ENCODE assay signal across 1 cellular context in genomic region chr20:53753880-53754459, GRCh38.
A peak's percentile ranks its signal among the peaks of the same experiment; 100 is the strongest.
TF ChIP-seq lines count a peak whose summit lies in the region.

No MANE protein-coding gene starts in this region.

TF ChIP-seq in K562, 482 proteins besides CTCF, POLR2A, EP300 and RAD21 (continued from another document):
- peak; percentile 49 for TF ChIP-seq NR2C1 (IDR thresholded peaks at IDR 0.05)
- TF ChIP-seq NR2C1 (tag; IDR thresholded peaks at IDR 0.05): 0 out of 2 replicates have a peak, but pooled peaks have one; percentile 34
- peak; percentile 64 to 92; a peak in 3 of 4 replicates for TF ChIP-seq ARNT (IDR thresholded peaks at IDR 0.05)
- TF ChIP-seq BCLAF1 (IDR thresholded peaks at IDR 0.05; ENCODE audit: borderline replicate concordance in 1 of 2, control insufficient read depth in 1 of 2, low read depth in 2 of 2, low read length in 1 of 2): peak in 1 of 2 experiments; percentile 84; a peak in 1 of 4 replicates
- TF ChIP-seq, protein P1, sequence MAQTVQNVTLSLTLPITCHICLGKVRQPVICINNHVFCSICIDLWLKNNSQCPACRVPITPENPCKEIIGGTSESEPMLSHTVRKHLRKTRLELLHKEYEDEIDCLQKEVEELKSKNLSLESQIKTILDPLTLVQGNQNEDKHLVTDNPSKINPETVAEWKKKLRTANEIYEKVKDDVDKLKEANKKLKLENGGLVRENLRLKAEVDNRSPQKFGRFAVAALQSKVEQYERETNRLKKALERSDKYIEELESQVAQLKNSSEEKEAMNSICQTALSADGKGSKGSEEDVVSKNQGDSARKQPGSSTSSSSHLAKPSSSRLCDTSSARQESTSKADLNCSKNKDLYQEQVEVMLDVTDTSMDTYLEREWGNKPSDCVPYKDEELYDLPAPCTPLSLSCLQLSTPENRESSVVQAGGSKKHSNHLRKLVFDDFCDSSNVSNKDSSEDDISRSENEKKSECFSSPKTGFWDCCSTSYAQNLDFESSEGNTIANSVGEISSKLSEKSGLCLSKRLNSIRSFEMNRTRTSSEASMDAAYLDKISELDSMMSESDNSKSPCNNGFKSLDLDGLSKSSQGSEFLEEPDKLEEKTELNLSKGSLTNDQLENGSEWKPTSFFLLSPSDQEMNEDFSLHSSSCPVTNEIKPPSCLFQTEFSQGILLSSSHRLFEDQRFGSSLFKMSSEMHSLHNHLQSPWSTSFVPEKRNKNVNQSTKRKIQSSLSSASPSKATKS (CRISPR knock-in tag; IDR thresholded peaks at IDR 0.05): no peak
- TF ChIP-seq RERE (CRISPR knock-in tag; IDR thresholded peaks at IDR 0.05; ENCODE audit: borderline replicate concordance): no peak
- peak; percentile 94 for TF ChIP-seq ZC3H8 (IDR thresholded peaks at IDR 0.05)
- TF ChIP-seq SMARCC2 (IDR thresholded peaks at IDR 0.05; ENCODE audit: low read depth): 0 out of 2 replicates have a peak, but pooled peaks have one; percentile 34
- 0 out of 2 replicates have a peak, but pooled peaks have one; percentile 17 for TF ChIP-seq TRIM25 (IDR thresholded peaks at IDR 0.05; ENCODE audit: borderline replicate concordance)
- TF ChIP-seq DACH1 (IDR thresholded peaks at IDR 0.05; ENCODE audit: partially characterized antibody): peak; percentile 47
- 0 out of 2 replicates have a peak, but pooled peaks have one; percentile 0 for TF ChIP-seq JUND (IDR thresholded peaks at IDR 0.05; ENCODE audit: borderline replicate concordance, low read depth, low read length)
- no peak for TF ChIP-seq JUND (tag; IDR thresholded peaks at IDR 0.05; ENCODE audit: borderline replicate concordance, low read depth, low read length)
- TF ChIP-seq OTX1 (CRISPR knock-in tag; IDR thresholded peaks at IDR 0.05): peak; percentile 86
- TF ChIP-seq NFIC (IDR thresholded peaks at IDR 0.05): peak; percentile 40; the same call in 1 of the 2 replicates
- TF ChIP-seq NBN (IDR thresholded peaks at IDR 0.05; ENCODE audit: low read depth): peak; percentile 93; the same call in 1 of the 2 replicates
- TF ChIP-seq ETV5 (CRISPR knock-in tag; IDR thresholded peaks at IDR 0.05; ENCODE audit: low read depth): no peak
